ENCODE assay signal across 1 cellular context in genomic region chr4:85741921-85742591, GRCh38.
TF ChIP-seq lines count a peak whose summit lies in the region.

No MANE protein-coding gene starts in this region.

TF ChIP-seq in K562, 482 proteins besides CTCF, POLR2A, EP300 and RAD21 (continued from another document and continues in another):
- TF ChIP-seq ZNF609 (CRISPR knock-in tag; IDR thresholded peaks at IDR 0.05; ENCODE audit: borderline replicate concordance), result no peak
- TF ChIP-seq KAT8 (IDR thresholded peaks at IDR 0.05; ENCODE audit: low read depth), result no peak
- TF ChIP-seq SAFB2 (IDR thresholded peaks at IDR 0.05; ENCODE audit: borderline replicate concordance, low read depth, low read length, severe bottlenecking), result no peak
- TF ChIP-seq RBM17 (IDR thresholded peaks at IDR 0.05; ENCODE audit: borderline replicate concordance, low read depth, low read length), result no peak
- no peak for TF ChIP-seq HIVEP1 (CRISPR knock-in tag; IDR thresholded peaks at IDR 0.05)
- TF ChIP-seq KDM4B (IDR thresholded peaks at IDR 0.05; ENCODE audit: borderline replicate concordance in 2 of 2, low read depth in 1 of 2), result no peak
- TF ChIP-seq ZNF253 (CRISPR knock-in tag; conservative IDR thresholded peaks at IDR 0.05), result no peak
- TF ChIP-seq ZNF764 (CRISPR knock-in tag; IDR thresholded peaks at IDR 0.05; ENCODE audit: low read depth), result no peak
- no peak for TF ChIP-seq GABPA (tag; conservative IDR thresholded peaks at IDR 0.05; ENCODE audit: low read depth)
- no peak for TF ChIP-seq EHMT2 (IDR thresholded peaks at IDR 0.05)
- TF ChIP-seq RUNX1 (IDR thresholded peaks at IDR 0.05; ENCODE audit: low read depth), result no peak
- TF ChIP-seq GTF3C2 (IDR thresholded peaks at IDR 0.05; ENCODE audit: borderline replicate concordance, extremely low read depth, insufficient read length), result no peak
- 0 out of 2 replicates have a peak, but pooled peaks have one; percentile 48 for TF ChIP-seq ZNF584 (CRISPR knock-in tag; IDR thresholded peaks at IDR 0.05; ENCODE audit: low read depth)
- no peak for TF ChIP-seq CHD7 (IDR thresholded peaks at IDR 0.05; ENCODE audit: low read depth, low read length)
- no peak for TF ChIP-seq PCBP1 (IDR thresholded peaks at IDR 0.05; ENCODE audit: low read depth, low read length, poor library complexity, severe bottlenecking)
- TF ChIP-seq TAF9B (IDR thresholded peaks at IDR 0.05; ENCODE audit: partially characterized antibody), result no peak
- TF ChIP-seq ZNF318 (IDR thresholded peaks at IDR 0.05; ENCODE audit: borderline replicate concordance in 1 of 2, low read depth in 1 of 2), result no peak
- TF ChIP-seq TAF15 (IDR thresholded peaks at IDR 0.05; ENCODE audit: low read depth, low read length), result no peak
- TF ChIP-seq ZNF436 (CRISPR knock-in tag; IDR thresholded peaks at IDR 0.05), result no peak
- TF ChIP-seq ETV1 (tag; conservative IDR thresholded peaks at IDR 0.05; ENCODE audit: low read depth), result no peak
- no peak for TF ChIP-seq PTBP1 (IDR thresholded peaks at IDR 0.05; ENCODE audit: low read depth, low read length)
- 0 out of 2 replicates have a peak, but pooled peaks have one; percentile 21 for TF ChIP-seq NFATC3 (IDR thresholded peaks at IDR 0.05)
- TF ChIP-seq HDAC3 (IDR thresholded peaks at IDR 0.05; ENCODE audit: borderline replicate concordance, partially characterized antibody), result peak; percentile 8
